Comparison of ENCODE assay signal across 8 cellular contexts in genomic region chr22:20606041-20606783, GRCh38.
DNase-seq lines count a peak whose midpoint lies in the region; ATAC-seq and TF ChIP-seq lines count a peak whose summit lies in the region.

No MANE protein-coding gene starts in this region.

- H3K4me1 Mint-ChIP-seq in activated naive CD4-positive, alpha-beta T cell treated with anti-CD3 and anti-CD28 coated beads, Interleukin-2, amount 10 ng/mL, durations not matched to agents 7 days and 5 days, result peaks cover 8% of the 10 kb centered on the region

- peak; percentile 22 to 23 for ATAC-seq in right cardiac atrium

- no peak overlapping the region for H3K4me3 Mint-ChIP-seq in activated naive CD4-positive, alpha-beta T cell treated with anti-CD3 and anti-CD28 coated beads, Interleukin-2, amount 10 ng/mL, durations not matched to agents 7 days and 5 days

- H3K9me3 ChIP-seq in MM.1S (replicated peaks; ENCODE audit: insufficient read depth, low read length) (no peaks in the 10 kb centered on the region), SK-N-MC (ENCODE audit: low read depth, low read length) (no peaks in the 10 kb centered on the region), right cardiac atrium (ENCODE audit: control insufficient read depth, low read length) (no peaks in the 10 kb centered on the region)

- peaks cover 4% of the 10 kb centered on the region; the same call in 1 of the 2 replicates for H3F3A ChIP-seq in MM.1S (ENCODE audit: insufficient read depth, low read length)

- peaks cover 42% of the 10 kb centered on the region for H3K27me3 Mint-ChIP-seq in activated naive CD4-positive, alpha-beta T cell treated with anti-CD3 and anti-CD28 coated beads, Interleukin-2, amount 10 ng/mL, durations not matched to agents 7 days and 5 days

- peak overlapping the region; percentile 73 for H3K4me2 ChIP-seq in MM.1S (ENCODE audit: low read depth, low read length)

- H4K20me1 ChIP-seq in MM.1S (ENCODE audit: insufficient read depth, low read length), result no peaks in the 10 kb centered on the region

- no peak overlapping the region for H3K27ac ChIP-seq in MM.1S (ENCODE audit: low read length)
- no peak overlapping the region for H3K27ac ChIP-seq in SK-N-MC
- no peak overlapping the region for H3K27ac ChIP-seq in right cardiac atrium (ENCODE audit: low read length)

- H3K27me3 ChIP-seq in MM.1S (replicated peaks; ENCODE audit: insufficient read depth, low read length) (no peaks in the 10 kb centered on the region; the same call in 1 of the 2 replicates), right cardiac atrium (ENCODE audit: control insufficient read depth, insufficient read depth) (no peaks in the 10 kb centered on the region)

- intact Hi-C loops in right cardiac atrium (cut with DNase I), result no loop called here

- H3K4me1 ChIP-seq in MM.1S (ENCODE audit: low read length) (peaks cover 11% of the 10 kb centered on the region), right cardiac atrium (ENCODE audit: control insufficient read depth, insufficient read depth, low read length) (no peaks in the 10 kb centered on the region)

- H3K79me2 ChIP-seq in MM.1S (ENCODE audit: low read length), result no peaks in the 10 kb centered on the region

- peak; percentile 92 for TF ChIP-seq CTCF in MM.1S (IDR thresholded peaks at IDR 0.05; ENCODE audit: low read length)

- CTCF ChIA-PET in activated naive CD4-positive, alpha-beta T cell treated with anti-CD3 and anti-CD28 coated beads, Interleukin-2, amount 10 ng/mL, durations not matched to agents 7 days and 5 days (lab: Charles Lee), result interaction anchor here (1.0 to 1.5 kb wide), 4 partner anchors 10 to 135 kb away, joined by 4 to 10 read pairs (median 6); no protein-coding TSS in a partner anchor

- no peaks in the 10 kb centered on the region for H3K9me3 Mint-ChIP-seq in activated naive CD4-positive, alpha-beta T cell treated with anti-CD3 and anti-CD28 coated beads, Interleukin-2, amount 10 ng/mL, durations not matched to agents 7 days and 5 days

- H2AFZ ChIP-seq in MM.1S (ENCODE audit: low read length), result peak overlapping the region; percentile 27; the same call in 1 of the 2 replicates

- H3K9ac ChIP-seq in MM.1S (ENCODE audit: low read length), result no peak overlapping the region; the same call in 1 of the 2 replicates
- H3K9ac ChIP-seq in SK-N-MC (ENCODE audit: insufficient read length), result no peak overlapping the region

- peak overlapping the region; percentile 69 for H3K27ac Mint-ChIP-seq in activated naive CD4-positive, alpha-beta T cell treated with anti-CD3 and anti-CD28 coated beads, Interleukin-2, amount 10 ng/mL, durations not matched to agents 7 days and 5 days

- H3K4me3 ChIP-seq in MM.1S (ENCODE audit: low read length), result no peak overlapping the region
- no peak overlapping the region for H3K4me3 ChIP-seq in SK-N-MC
- no peak overlapping the region for H3K4me3 ChIP-seq in right cardiac atrium (ENCODE audit: low read length)

- DNase-seq in ELR (ENCODE audit: low read depth) (peak; percentile 75), MM.1S (peak; percentile 81), SK-N-MC (ENCODE audit: low read depth, low spot score) (peak; percentile 2), right cardiac atrium (peak in 1 of 3 donors; percentile 64), NCI-H446 treated with DMSO at 0.1 percent for 48 hours (lab: John Stamatoyannopoulos, UW) (no peak), cortex of kidney (lab: John Stamatoyannopoulos, UW) (no peak)
- peak; percentile 81 for DNase-seq in activated naive CD4-positive, alpha-beta T cell treated with anti-CD3 and anti-CD28 coated beads, Interleukin-2, amount 10 ng/mL, durations not matched to agents 7 days and 5 days
- peak; percentile 28 to 59 for DNase-seq in stimulated activated CD4-positive, alpha-beta T cell treated with anti-CD3 and anti-CD28 coated beads, Interleukin-12 subunit alpha, Interleukin-12 subunit beta, amount 100 ng/mL, for 24 hours (ENCODE audit: low read depth in 2 of 2)

- no peaks in the 10 kb centered on the region for H3K36me3 Mint-ChIP-seq in activated naive CD4-positive, alpha-beta T cell treated with anti-CD3 and anti-CD28 coated beads, Interleukin-2, amount 10 ng/mL, durations not matched to agents 7 days and 5 days

- H3K36me3 ChIP-seq in MM.1S (replicated peaks; ENCODE audit: insufficient read depth, low read length), result no peaks in the 10 kb centered on the region
- no peaks in the 10 kb centered on the region for H3K36me3 ChIP-seq in SK-N-MC (ENCODE audit: insufficient read depth, low read length)

- WGBS in right cardiac atrium, result 44% methylated on average over 13 of the region's 13 CpGs

- H3K9me2 ChIP-seq in MM.1S (replicated peaks; ENCODE audit: insufficient read depth, low read length), result no peaks in the 10 kb centered on the region

Comparison
In these comparisons a context has a peak if more than half of its experiments do, and no peak if none do; other contexts are left out.
1. DNase-seq: peak in ELR (single experiment), MM.1S (single experiment), SK-N-MC (single experiment), activated naive CD4-positive, alpha-beta T cell treated with anti-CD3 and anti-CD28 coated beads, Interleukin-2, amount 10 ng/mL, durations not matched to agents 7 days and 5 days (single experiment) and stimulated activated CD4-positive, alpha-beta T cell treated with anti-CD3 and anti-CD28 coated beads, Interleukin-12 subunit alpha, Interleukin-12 subunit beta, amount 100 ng/mL, for 24 hours (2 of 2); none in NCI-H446 treated with DMSO at 0.1 percent for 48 hours (single experiment) and cortex of kidney (single experiment).